Comparison of ENCODE assay signal across 29 cellular contexts in the genomic region with DNA sequence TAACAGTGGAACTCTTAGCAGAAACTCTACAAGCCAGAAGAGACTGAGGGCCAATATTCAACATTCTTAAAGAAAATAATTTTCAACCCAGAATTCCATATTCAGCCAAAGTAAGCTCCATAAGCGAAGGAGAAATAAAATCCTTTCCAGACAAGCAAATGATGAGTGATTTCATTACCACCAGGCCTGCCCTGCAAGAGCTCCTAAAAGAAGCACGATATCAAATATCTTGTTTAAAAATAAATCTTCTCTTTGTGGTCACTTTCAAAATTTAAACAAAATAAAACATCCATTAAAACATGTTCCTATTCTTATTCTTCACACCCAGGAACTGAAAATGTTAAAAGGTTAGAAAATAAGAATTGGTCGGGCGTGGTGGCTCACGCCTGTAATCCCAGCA.
"Had no signal": no experiment of that assay in that cellular context is flagged by ENCODE, and none has a peak within 500 bp of the region (broad histone marks: within the 10 kb centered on the region; RNA-seq: fewer than 3 reads in every experiment).

No MANE protein-coding gene starts in this region.

- H3K4me3 ChIP-seq: adrenal gland, body of pancreas, colonic mucosa, heart right ventricle, pancreas, psoas muscle, testis, transverse colon had no signal

- H3K4me3 Mint-ChIP-seq: activated CD4-positive, alpha-beta memory T cell treated with anti-CD3 and anti-CD28 coated beads for 36 hours; activated CD4-positive, alpha-beta T cell treated with anti-CD3 and anti-CD28 coated beads, Interleukin-2, amount 10 ng/mL, durations not matched to agents 24 days and 14 days; activated naive CD4-positive, alpha-beta T cell treated with anti-CD3 and anti-CD28 coated beads for 36 hours; activated naive CD8-positive, alpha-beta T cell treated with anti-CD3 and anti-CD28 coated beads for 36 hours; activated T-helper 1 cell treated with anti-CD3 and anti-CD28 coated beads, Interleukin-12 subunit alpha, Interleukin-12 subunit beta, Interleukin-2, Interleukin-4 antibody, amounts not matched to agents 30 ng/mL and 10 ng/mL and 1 ng/mL, durations not matched to agents 14 hours and 24 hours and 36 hours; nephron; T-helper 1 cell treated with Interleukin-12 subunit alpha and Interleukin-12 subunit beta and Interleukin-4 antibody, amounts not matched to agents 30 μg/mL and 1 μg/mL, for 36 hours had no signal

- DNase-seq: activated CD4-positive, alpha-beta memory T cell treated with anti-CD3 and anti-CD28 coated beads for 36 hours; activated CD4-positive, alpha-beta T cell treated with anti-CD3 and anti-CD28 coated beads, Interleukin-2, amount 10 ng/mL, durations not matched to agents 24 days and 14 days; activated CD4-positive, CD25-positive, alpha-beta regulatory T cell treated with anti-CD3 and anti-CD28 coated beads, Interleukin-2, amount 50 U/mL, for 72 hours; activated CD8-positive, alpha-beta memory T cell treated with anti-CD3 and anti-CD28 coated beads, Interleukin-2, amount 50 U/mL, for 4 hours; activated effector memory CD4-positive, alpha-beta T cell treated with anti-CD3 and anti-CD28 coated beads, Interleukin-2, amount 50 U/mL, for 16 hours; activated naive CD4-positive, alpha-beta T cell treated with anti-CD3 and anti-CD28 coated beads for 36 hours; activated naive CD8-positive, alpha-beta T cell treated with anti-CD3 and anti-CD28 coated beads for 36 hours; activated T-cell treated with anti-CD3 and anti-CD28 coated beads, Interleukin-2, amount 50 U/mL, for 1 hour; adrenal gland; aorta; body of pancreas; colonic mucosa; foreskin keratinocyte; heart right ventricle; midbrain; pancreas; psoas muscle; stimulated activated CD4-positive, alpha-beta T cell treated with anti-CD3 and anti-CD28 coated beads, Interleukin-15, amount 100 ng/mL, for 24 hours; stimulated activated CD4-positive, alpha-beta T cell treated with anti-CD3 and anti-CD28 coated beads, Interleukin-2, amount 100 ng/mL, for 24 hours; stimulated activated naive CD4-positive, alpha-beta T cell treated with Interleukin-2 at 50 U/mL for 16 hours; SW 1271; T-helper 9 cell; testis; transverse colon; WERI-Rb-1 had no signal

- H3K27me3 Mint-ChIP-seq: activated CD4-positive, alpha-beta memory T cell treated with anti-CD3 and anti-CD28 coated beads for 36 hours; activated CD4-positive, alpha-beta T cell treated with anti-CD3 and anti-CD28 coated beads, Interleukin-2, amount 10 ng/mL, durations not matched to agents 24 days and 14 days; activated naive CD8-positive, alpha-beta T cell treated with anti-CD3 and anti-CD28 coated beads for 36 hours had no signal

- H3K4me1 ChIP-seq: body of pancreas, colonic mucosa, foreskin keratinocyte, testis had no signal

- H3K27ac ChIP-seq: adrenal gland, body of pancreas, colonic mucosa, foreskin keratinocyte, heart right ventricle, neutrophil, pancreas, psoas muscle, testis, transverse colon, WERI-Rb-1 had no signal

- H3K9me3 Mint-ChIP-seq: activated T-helper 1 cell treated with anti-CD3 and anti-CD28 coated beads, Interleukin-12 subunit alpha, Interleukin-12 subunit beta, Interleukin-2, Interleukin-4 antibody, amounts not matched to agents 30 ng/mL and 10 ng/mL and 1 ng/mL, durations not matched to agents 14 hours and 24 hours and 36 hours had no signal

- ATAC-seq: body of pancreas, foreskin keratinocyte, heart right ventricle, pancreas, psoas muscle had no signal

- H3K27me3 ChIP-seq: adrenal gland, body of pancreas, colonic mucosa, foreskin keratinocyte, heart right ventricle, neutrophil, pancreas, testis, transverse colon had no signal

- H3K27ac Mint-ChIP-seq: activated CD4-positive, alpha-beta memory T cell treated with anti-CD3 and anti-CD28 coated beads for 36 hours; activated CD4-positive, alpha-beta T cell treated with anti-CD3 and anti-CD28 coated beads, Interleukin-2, amount 10 ng/mL, durations not matched to agents 24 days and 14 days; activated naive CD4-positive, alpha-beta T cell treated with anti-CD3 and anti-CD28 coated beads for 36 hours; activated naive CD8-positive, alpha-beta T cell treated with anti-CD3 and anti-CD28 coated beads for 36 hours; activated T-helper 1 cell treated with anti-CD3 and anti-CD28 coated beads, Interleukin-12 subunit alpha, Interleukin-12 subunit beta, Interleukin-2, Interleukin-4 antibody, amounts not matched to agents 30 ng/mL and 10 ng/mL and 1 ng/mL, durations not matched to agents 14 hours and 24 hours and 36 hours; nephron; T-helper 1 cell treated with Interleukin-12 subunit alpha and Interleukin-12 subunit beta and Interleukin-4 antibody, amounts not matched to agents 30 μg/mL and 1 μg/mL, for 36 hours had no signal
